Comparison of ENCODE assay signal across 8 cellular contexts in the genomic region with DNA sequence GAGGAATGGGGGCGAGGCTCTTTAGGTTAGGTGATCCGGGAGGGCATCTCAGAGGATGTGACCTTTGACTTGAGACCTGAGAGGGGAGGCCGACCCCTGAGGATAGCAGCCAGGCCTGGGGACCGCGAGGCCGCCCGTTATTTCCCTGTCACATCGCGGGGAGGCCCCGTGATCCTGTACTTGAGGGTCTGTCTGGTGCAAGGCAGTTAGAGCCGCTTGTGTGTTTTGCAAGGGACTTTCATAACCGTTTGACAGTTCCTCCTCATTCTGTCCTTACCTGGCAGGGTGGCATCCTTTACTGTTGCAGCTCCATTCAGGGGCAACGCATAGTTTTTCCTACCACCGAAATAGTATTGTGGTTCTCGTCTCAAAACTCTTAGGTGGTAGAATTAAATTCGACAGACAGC. TPM values are rescaled to one million over a fixed set of nuclear protein-coding genes. Genes with fewer than 3 reads are reported as not detected.
DNase-seq lines count a peak whose midpoint lies in the region; ATAC-seq lines count a peak whose summit lies in the region.

No MANE protein-coding gene starts in this region.

- H3K4me3 ChIP-seq in adipocyte (ENCODE audit: low read length) = peak overlapping the region; percentile 93

- DNase-seq in NK-92 treated with Interleukin-12 subunit alpha and Interleukin-12 subunit beta, amount 100 ng/mL, for 24 hours (lab: John Stamatoyannopoulos, UW) = peak; percentile 44
- no peak for DNase-seq in NK-92 (lab: John Stamatoyannopoulos, UW; ENCODE audit: unreplicated experiment)
- peak; percentile 53 to 62 for DNase-seq in Kasumi-1 (lab: John Stamatoyannopoulos, UW)
- peak; percentile 25 for DNase-seq in adipocyte (ENCODE audit: low read depth)
- peak; percentile 21 to 23 for DNase-seq in lung microvascular endothelial cell (ENCODE audit: low read depth in 2 of 2)
- no peak for DNase-seq in retina
- DNase-seq in NCI-H1417 treated with DMSO at 0.1 percent for 48 hours (lab: John Stamatoyannopoulos, UW) = no peak

- peak; percentile 27 for ATAC-seq in GM21529 (IDR thresholded peaks at IDR 0.05; ENCODE audit: unreplicated experiment)

- peak overlapping the region; percentile 87 for H3K9ac ChIP-seq in adipocyte (ENCODE audit: low read length)

- peaks cover 13% of the 10 kb centered on the region for H3K4me1 ChIP-seq in adipocyte (ENCODE audit: control insufficient read depth, insufficient read depth, low read length)

- no peaks in the 10 kb centered on the region for H3K36me3 ChIP-seq in adipocyte (ENCODE audit: control insufficient read depth, insufficient read depth, low read length, severe bottlenecking)

- H3K27me3 ChIP-seq in adipocyte (replicated peaks; ENCODE audit: control insufficient read depth, insufficient read depth, low read length) = no peaks in the 10 kb centered on the region

- no peaks in the 10 kb centered on the region for H3K9me3 ChIP-seq in adipocyte (ENCODE audit: control insufficient read depth, low read length)

RNA-seq across cellular contexts. Expression of gene VRK1, which starts 0.8 kb away (rescaled TPM):
- total RNA-seq in lung microvascular endothelial cell = 18.5 and 38.1 TPM in 2 replicates

Comparison
In these comparisons a context has a peak if more than half of its experiments do, and no peak if none do; other contexts are left out.
1. DNase-seq: peak in NK-92 treated with Interleukin-12 subunit alpha and Interleukin-12 subunit beta, amount 100 ng/mL, for 24 hours (single experiment), Kasumi-1 (2 of 2), adipocyte (single experiment) and lung microvascular endothelial cell (2 of 2); none in NK-92 (single experiment), retina (single experiment) and NCI-H1417 treated with DMSO at 0.1 percent for 48 hours (single experiment).